1 cellular context compared by ENCODE assay signal in genomic region chr1:1815606-1816281, GRCh38.
TF ChIP-seq lines count a peak whose summit lies in the region.

No MANE protein-coding gene starts in this region.

TF ChIP-seq in GM12878, 131 proteins besides CTCF, POLR2A, EP300 and RAD21:
- TF ChIP-seq FOS (IDR thresholded peaks at IDR 0.05; ENCODE audit: borderline replicate concordance, extremely low read depth, insufficient read length) (no peak), IKZF2 (IDR thresholded peaks at IDR 0.05) (no peak), TCF12 (IDR thresholded peaks at IDR 0.05; ENCODE audit: low read depth, low read length) (no peak), PML (IDR thresholded peaks at IDR 0.05; ENCODE audit: low read length) (0 out of 2 replicates have a peak, but pooled peaks have one; percentile 26)
